ENCODE assay signal across 22 cellular contexts in genomic region chr2:8980096-8980495, GRCh38.
"Had no signal": no experiment of that assay in that cellular context is flagged by ENCODE, and none has a peak within 500 bp of the region (broad histone marks: within the 10 kb centered on the region; RNA-seq: fewer than 3 reads in every experiment).

No MANE protein-coding gene starts in this region.

- H3K4me1 ChIP-seq: breast epithelium, suprapubic skin, uterus had no signal

- H3K4me3 ChIP-seq: breast epithelium, esophagus muscularis mucosa, lung, skin epidermis, suprapubic skin, transverse colon, uterus had no signal

- H3K9me3 ChIP-seq: breast epithelium, esophagus muscularis mucosa, suprapubic skin, transverse colon, uterus had no signal

- ATAC-seq: activated T-cell treated with anti-CD3 and anti-CD28 coated beads, Interleukin-2, amount 50 U/mL, for 72 hours; left colon; stimulated activated naive CD8-positive, alpha-beta T cell treated with anti-CD3 and anti-CD28 coated beads, Interleukin-15, amount 100 ng/mL, for 72 hours had no signal

- H3K27ac Mint-ChIP-seq: activated naive CD8-positive, alpha-beta T cell; activated T-cell treated with anti-CD3 and anti-CD28 coated beads, Interleukin-2, amount 50 U/mL, for 72 hours; mesothelial cell of epicardium; nephron had no signal

- DNase-seq: activated CD4-positive, alpha-beta T cell treated with anti-CD3 and anti-CD28 coated beads for 1 hour; activated CD8-positive, alpha-beta memory T cell treated with anti-CD3 and anti-CD28 coated beads for 24 hours; activated CD8-positive, alpha-beta memory T cell treated with anti-CD3 and anti-CD28 coated beads, Interleukin-2, amount 50 U/mL, for 48 hours; activated gamma-delta T cell; activated T-cell treated with anti-CD3 and anti-CD28 coated beads, Interleukin-2, amount 50 U/mL, for 72 hours; amniotic stem cell; cortex of kidney; hippocampal formation; islet precursor cell; left colon; stimulated activated CD4-positive, alpha-beta T cell treated with anti-CD3 and anti-CD28 coated beads, Interleukin-4, amount 100 ng/mL, for 1 hour; stimulated activated naive CD8-positive, alpha-beta T cell treated with anti-CD3 and anti-CD28 coated beads, Interleukin-15, amount 100 ng/mL, for 72 hours; transverse colon; uterus had no signal

- H3K36me3 Mint-ChIP-seq: activated naive CD8-positive, alpha-beta T cell; mesothelial cell of epicardium had no signal

- H3K27ac ChIP-seq: breast epithelium, esophagus muscularis mucosa, skin epidermis, suprapubic skin, transverse colon, uterus had no signal

- H3K27me3 ChIP-seq: breast epithelium, esophagus muscularis mucosa, suprapubic skin, transverse colon, uterus had no signal

- H3K4me1 Mint-ChIP-seq: stimulated activated naive CD8-positive, alpha-beta T cell treated with anti-CD3 and anti-CD28 coated beads, Interleukin-15, amount 100 ng/mL, for 72 hours had no signal

- H3K36me3 ChIP-seq: breast epithelium, esophagus muscularis mucosa, suprapubic skin, transverse colon, uterus had no signal

- H3K9me3 Mint-ChIP-seq: activated T-cell treated with anti-CD3 and anti-CD28 coated beads, Interleukin-2, amount 50 U/mL, for 72 hours; mesothelial cell of epicardium; nephron; stimulated activated naive CD8-positive, alpha-beta T cell treated with anti-CD3 and anti-CD28 coated beads, Interleukin-15, amount 100 ng/mL, for 72 hours had no signal

- H3K4me3 Mint-ChIP-seq: activated naive CD8-positive, alpha-beta T cell; activated T-cell treated with anti-CD3 and anti-CD28 coated beads, Interleukin-2, amount 50 U/mL, for 72 hours; mesothelial cell of epicardium; nephron; stimulated activated naive CD8-positive, alpha-beta T cell treated with anti-CD3 and anti-CD28 coated beads, Interleukin-15, amount 100 ng/mL, for 72 hours had no signal

- H3K27me3 Mint-ChIP-seq: stimulated activated naive CD8-positive, alpha-beta T cell treated with anti-CD3 and anti-CD28 coated beads, Interleukin-15, amount 100 ng/mL, for 72 hours had no signal
